8 cellular contexts compared by ENCODE assay signal in the genomic region with DNA sequence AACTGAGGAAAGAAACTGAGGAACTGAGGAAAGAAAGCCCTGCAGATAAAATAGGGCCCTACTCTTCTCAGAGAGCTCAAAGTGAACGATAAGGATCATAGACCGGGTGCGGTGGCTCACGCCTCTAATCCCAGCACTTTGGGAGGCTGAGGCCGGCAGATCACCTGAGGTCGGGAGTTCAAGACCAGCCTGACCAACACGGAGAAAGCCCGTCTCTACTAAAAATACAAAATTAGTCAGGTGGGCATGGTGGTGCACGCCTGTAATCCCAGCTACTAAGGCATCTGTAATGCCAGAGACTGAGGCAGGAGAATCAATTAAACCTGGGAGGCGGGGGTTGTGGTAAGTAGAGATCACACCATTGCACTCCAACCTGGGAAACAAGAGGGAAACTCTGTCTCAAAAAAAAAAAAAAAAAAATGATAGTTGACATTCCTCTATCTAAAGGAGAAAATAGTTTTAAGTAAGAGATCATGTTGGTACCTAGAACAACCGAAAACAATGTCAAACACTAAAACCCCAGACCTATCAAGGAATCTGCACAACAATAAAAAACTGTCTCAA. TPM values are rescaled to one million over a fixed set of nuclear protein-coding genes. Genes with fewer than 3 reads are reported as not detected.
A peak's percentile ranks its signal among the peaks of the same experiment; 100 is the strongest.
DNase-seq lines count a peak whose midpoint lies in the region; ATAC-seq and TF ChIP-seq lines count a peak whose summit lies in the region.

No MANE protein-coding gene starts in this region.

- TF ChIP-seq CTCF in SK-N-SH (IDR thresholded peaks at IDR 0.05) (no peak), PC-3 (conservative IDR thresholded peaks at IDR 0.05; ENCODE audit: low read depth, low read length) (no peak), osteocyte (IDR thresholded peaks at IDR 0.05) (no peak)

- H3K4me3 ChIP-seq in SK-N-SH (ENCODE audit: low read depth in 2 of 2, low read length in 1 of 2) = peak overlapping the region in 1 of 2 experiments; percentile 81; a peak in 1 of 4 replicates
- peak overlapping the region; percentile 99; the same call in 1 of the 2 replicates for H3K4me3 ChIP-seq in PC-3 (ENCODE audit: low read length)

- H3K36me3 ChIP-seq in SK-N-SH (replicated peaks in 1 of 2; ENCODE audit: control insufficient read depth in 1 of 2, insufficient read depth in 2 of 2, low read length in 1 of 2) (peaks cover 0 to 4% of the 10 kb centered on the region in 2 experiments), PC-3 (ENCODE audit: low read depth, low read length) (no peaks in the 10 kb centered on the region)

- H3K27ac Mint-ChIP-seq in osteocyte (ENCODE audit: unreplicated experiment) = peak overlapping the region; percentile 91

- no peaks in the 10 kb centered on the region for H3K36me3 Mint-ChIP-seq in osteocyte (ENCODE audit: unreplicated experiment)

- no peak for DNase-seq in SK-N-SH
- DNase-seq in PC-3 = no peak
- no peak for DNase-seq in epithelial cell of prostate (ENCODE audit: low read depth, low spot score)
- DNase-seq in osteocyte (ENCODE audit: extremely low spot score, unreplicated experiment) = no peak
- no peak for DNase-seq in substantia nigra (lab: John Stamatoyannopoulos, UW)
- DNase-seq in left lobe of liver (ENCODE audit: low spot score) = no peak
- DNase-seq in NCI-H1694 (lab: John Stamatoyannopoulos, UW) = no peak

- ATAC-seq in SK-N-SH treated with all-trans-retinoic acid at 6 μM for 48 hours (no peak), PC-3 (no peak), left lobe of liver (no peak)

- H3K79me2 ChIP-seq in SK-N-SH (ENCODE audit: insufficient read depth) (peaks cover 73% of the 10 kb centered on the region), PC-3 (ENCODE audit: low read length) (peaks cover 73% of the 10 kb centered on the region)

- peaks cover 28% of the 10 kb centered on the region for H3K4me1 Mint-ChIP-seq in osteocyte (ENCODE audit: unreplicated experiment)

- H3K27me3 ChIP-seq in SK-N-SH (ENCODE audit: insufficient read depth) (no peaks in the 10 kb centered on the region), PC-3 (ENCODE audit: low read length) (no peaks in the 10 kb centered on the region)

- H3K9me2 ChIP-seq in SK-N-SH (no peaks in the 10 kb centered on the region), PC-3 (replicated peaks; ENCODE audit: low read length) (no peaks in the 10 kb centered on the region)

- peaks cover 4 to 7% of the 10 kb centered on the region in 2 experiments; a peak in 2 of 4 replicates for H3K4me1 ChIP-seq in SK-N-SH (ENCODE audit: control insufficient read depth in 1 of 2, insufficient read depth in 2 of 2, low read depth in 1 of 2, low read length in 1 of 2)
- no peaks in the 10 kb centered on the region; the same call in 1 of the 2 replicates for H3K4me1 ChIP-seq in PC-3 (ENCODE audit: insufficient read depth, low read length)

- no peak overlapping the region for H3K27ac ChIP-seq in SK-N-SH (ENCODE audit: low read depth in 2 of 2, low read length in 1 of 2)
- H3K27ac ChIP-seq in PC-3 (ENCODE audit: low read length) = no peak overlapping the region
- H3K27ac ChIP-seq in epithelial cell of prostate = peak overlapping the region; percentile 90
- H3K27ac ChIP-seq in substantia nigra (ENCODE audit: low read depth, low read length, poor library complexity, severe bottlenecking) = no peak overlapping the region

- CTCF ChIA-PET in SK-N-SH (lab: Yijun Ruan, JAX) = interaction anchor here (0.7 to 4.8 kb wide), 17 partner anchors 10 to 176 kb away, joined by 3 to 43 read pairs (median 4); no protein-coding TSS in a partner anchor
- CTCF ChIA-PET in PC-3 (lab: Charles Lee) = interaction anchor here (0.6 to 0.7 kb wide), 2 partner anchors 38 to 1983 kb away, joined by 3 to 6 read pairs; no protein-coding TSS in a partner anchor

- no peaks in the 10 kb centered on the region for H3K27me3 Mint-ChIP-seq in osteocyte (ENCODE audit: unreplicated experiment)

- H2AFZ ChIP-seq in SK-N-SH (ENCODE audit: low read depth) (no peak overlapping the region), PC-3 (ENCODE audit: low read length) (no peak overlapping the region)

- no peak for TF ChIP-seq RAD21 in SK-N-SH (IDR thresholded peaks at IDR 0.05; ENCODE audit: low read length)

- POLR2A ChIA-PET in SK-N-SH (lab: Yijun Ruan, JAX) = no interaction called here
- POLR2A ChIA-PET in PC-3 (lab: Charles Lee; ENCODE audit: unreplicated experiment) = interaction anchor here (0.6 kb wide), 1 partner anchor 21 kb away, joined by 7 read pairs; no protein-coding TSS in a partner anchor

- H3K9me3 Mint-ChIP-seq in osteocyte (ENCODE audit: unreplicated experiment) = no peaks in the 10 kb centered on the region

- H3K9ac ChIP-seq in SK-N-SH (no peak overlapping the region), PC-3 (ENCODE audit: low read length) (no peak overlapping the region)

- H3F3A ChIP-seq in SK-N-SH (replicated peaks; ENCODE audit: insufficient read depth) = peaks cover 13% of the 10 kb centered on the region
- no peaks in the 10 kb centered on the region for H3F3A ChIP-seq in PC-3 (ENCODE audit: low read length, unreplicated experiment)

- no peaks in the 10 kb centered on the region for H3K9me3 ChIP-seq in SK-N-SH
- H3K9me3 ChIP-seq in PC-3 (ENCODE audit: low read length) = no peaks in the 10 kb centered on the region

- peaks cover 65% of the 10 kb centered on the region for H4K20me1 ChIP-seq in SK-N-SH (ENCODE audit: insufficient read depth)
- H4K20me1 ChIP-seq in PC-3 (ENCODE audit: low read length) = peaks cover 14% of the 10 kb centered on the region

- 89% methylated on average over 11 of the region's 11 CpGs for WGBS in SK-N-SH (ENCODE audit: low lambda C conversion rate)

- intact Hi-C loops in PC-3 (cut with micrococcal nuclease) = loop anchor here (5.0 kb wide), 1 partner anchor 74 kb away; a partner anchor contains a TSS

- peak overlapping the region; percentile 83; the same call in 1 of the 2 replicates for H3K4me2 ChIP-seq in SK-N-SH
- H3K4me2 ChIP-seq in PC-3 (ENCODE audit: low read length) = peak overlapping the region; percentile 94

- TF ChIP-seq EP300 in SK-N-SH (IDR thresholded peaks at IDR 0.05; ENCODE audit: borderline replicate concordance in 1 of 2, low read depth in 1 of 2, low read length in 1 of 2) = no peak

- H3K4me3 Mint-ChIP-seq in osteocyte (ENCODE audit: unreplicated experiment) = peak overlapping the region; percentile 84

- no TSS peak for BruUV-seq in PC-3 (replicated peaks; lab: Mats Ljungman, UMichigan)

TF ChIP-seq in SK-N-SH, 30 proteins besides CTCF, POLR2A, EP300 and RAD21 (continues in another document):
- no peak for TF ChIP-seq GABPA (IDR thresholded peaks at IDR 0.05; ENCODE audit: low read depth)
- TF ChIP-seq NFIC (IDR thresholded peaks at IDR 0.05; ENCODE audit: borderline replicate concordance) = no peak
- TF ChIP-seq MEF2A (IDR thresholded peaks at IDR 0.05; ENCODE audit: borderline replicate concordance, low read depth) = no peak
- TF ChIP-seq, protein P1, sequence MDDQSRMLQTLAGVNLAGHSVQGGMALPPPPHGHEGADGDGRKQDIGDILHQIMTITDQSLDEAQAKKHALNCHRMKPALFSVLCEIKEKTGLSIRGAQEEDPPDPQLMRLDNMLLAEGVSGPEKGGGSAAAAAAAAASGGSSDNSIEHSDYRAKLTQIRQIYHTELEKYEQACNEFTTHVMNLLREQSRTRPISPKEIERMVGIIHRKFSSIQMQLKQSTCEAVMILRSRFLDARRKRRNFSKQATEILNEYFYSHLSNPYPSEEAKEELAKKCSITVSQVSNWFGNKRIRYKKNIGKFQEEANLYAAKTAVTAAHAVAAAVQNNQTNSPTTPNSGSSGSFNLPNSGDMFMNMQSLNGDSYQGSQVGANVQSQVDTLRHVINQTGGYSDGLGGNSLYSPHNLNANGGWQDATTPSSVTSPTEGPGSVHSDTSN (IDR thresholded peaks at IDR 0.05) = no peak
- no peak for TF ChIP-seq JUND (IDR thresholded peaks at IDR 0.05)
- no peak for TF ChIP-seq FOXJ3 (CRISPR knock-in tag; IDR thresholded peaks at IDR 0.05)
- TF ChIP-seq, protein P2, sequence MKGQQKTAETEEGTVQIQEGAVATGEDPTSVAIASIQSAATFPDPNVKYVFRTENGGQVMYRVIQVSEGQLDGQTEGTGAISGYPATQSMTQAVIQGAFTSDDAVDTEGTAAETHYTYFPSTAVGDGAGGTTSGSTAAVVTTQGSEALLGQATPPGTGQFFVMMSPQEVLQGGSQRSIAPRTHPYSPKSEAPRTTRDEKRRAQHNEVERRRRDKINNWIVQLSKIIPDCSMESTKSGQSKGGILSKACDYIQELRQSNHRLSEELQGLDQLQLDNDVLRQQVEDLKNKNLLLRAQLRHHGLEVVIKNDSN (IDR thresholded peaks at IDR 0.05; ENCODE audit: borderline replicate concordance, low read depth) = no peak
- no peak for TF ChIP-seq SIN3A (IDR thresholded peaks at IDR 0.05; ENCODE audit: borderline replicate concordance, low read depth, low read length)

TF ChIP-seq in SK-N-SH treated with all-trans-retinoic acid at 6 μM for 48 hours, 23 proteins besides CTCF, POLR2A, EP300 and RAD21:
- TF ChIP-seq, protein P3, sequence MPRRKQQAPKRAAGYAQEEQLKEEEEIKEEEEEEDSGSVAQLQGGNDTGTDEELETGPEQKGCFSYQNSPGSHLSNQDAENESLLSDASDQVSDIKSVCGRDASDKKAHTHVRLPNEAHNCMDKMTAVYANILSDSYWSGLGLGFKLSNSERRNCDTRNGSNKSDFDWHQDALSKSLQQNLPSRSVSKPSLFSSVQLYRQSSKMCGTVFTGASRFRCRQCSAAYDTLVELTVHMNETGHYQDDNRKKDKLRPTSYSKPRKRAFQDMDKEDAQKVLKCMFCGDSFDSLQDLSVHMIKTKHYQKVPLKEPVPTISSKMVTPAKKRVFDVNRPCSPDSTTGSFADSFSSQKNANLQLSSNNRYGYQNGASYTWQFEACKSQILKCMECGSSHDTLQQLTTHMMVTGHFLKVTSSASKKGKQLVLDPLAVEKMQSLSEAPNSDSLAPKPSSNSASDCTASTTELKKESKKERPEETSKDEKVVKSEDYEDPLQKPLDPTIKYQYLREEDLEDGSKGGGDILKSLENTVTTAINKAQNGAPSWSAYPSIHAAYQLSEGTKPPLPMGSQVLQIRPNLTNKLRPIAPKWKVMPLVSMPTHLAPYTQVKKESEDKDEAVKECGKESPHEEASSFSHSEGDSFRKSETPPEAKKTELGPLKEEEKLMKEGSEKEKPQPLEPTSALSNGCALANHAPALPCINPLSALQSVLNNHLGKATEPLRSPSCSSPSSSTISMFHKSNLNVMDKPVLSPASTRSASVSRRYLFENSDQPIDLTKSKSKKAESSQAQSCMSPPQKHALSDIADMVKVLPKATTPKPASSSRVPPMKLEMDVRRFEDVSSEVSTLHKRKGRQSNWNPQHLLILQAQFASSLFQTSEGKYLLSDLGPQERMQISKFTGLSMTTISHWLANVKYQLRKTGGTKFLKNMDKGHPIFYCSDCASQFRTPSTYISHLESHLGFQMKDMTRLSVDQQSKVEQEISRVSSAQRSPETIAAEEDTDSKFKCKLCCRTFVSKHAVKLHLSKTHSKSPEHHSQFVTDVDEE (CRISPR knock-in tag; IDR thresholded peaks at IDR 0.05) = no peak
- TF ChIP-seq ZC3H10 (CRISPR knock-in tag; IDR thresholded peaks at IDR 0.05) (no peak), ZFP30 (CRISPR knock-in tag; IDR thresholded peaks at IDR 0.05) (no peak)

RNA-seq across cellular contexts. Expression of a gene that starts 2.5 kb away (rescaled TPM):
- 53.5 and 61.4 TPM in 2 replicates for polyA plus RNA-seq in SK-N-SH (2012; rRNA removed)
- 59.4 and 62.2 TPM in 2 replicates for polyA plus RNA-seq in SK-N-SH (2012; cell fraction: cytosol; rRNA removed)
- polyA plus RNA-seq in SK-N-SH (2012; cell fraction: nucleus; rRNA removed) = 46.5 and 61.8 TPM in 2 replicates
- total RNA-seq in PC-3 (2014; rRNA removed) = 71.9 and 78.5 TPM in 2 replicates
- total RNA-seq in osteocyte = 97.8 and 111 TPM in 2 replicates
- total RNA-seq in left lobe of liver = 39.6 TPM
